Comparison of ENCODE assay signal across 22 cellular contexts in the genomic region with DNA sequence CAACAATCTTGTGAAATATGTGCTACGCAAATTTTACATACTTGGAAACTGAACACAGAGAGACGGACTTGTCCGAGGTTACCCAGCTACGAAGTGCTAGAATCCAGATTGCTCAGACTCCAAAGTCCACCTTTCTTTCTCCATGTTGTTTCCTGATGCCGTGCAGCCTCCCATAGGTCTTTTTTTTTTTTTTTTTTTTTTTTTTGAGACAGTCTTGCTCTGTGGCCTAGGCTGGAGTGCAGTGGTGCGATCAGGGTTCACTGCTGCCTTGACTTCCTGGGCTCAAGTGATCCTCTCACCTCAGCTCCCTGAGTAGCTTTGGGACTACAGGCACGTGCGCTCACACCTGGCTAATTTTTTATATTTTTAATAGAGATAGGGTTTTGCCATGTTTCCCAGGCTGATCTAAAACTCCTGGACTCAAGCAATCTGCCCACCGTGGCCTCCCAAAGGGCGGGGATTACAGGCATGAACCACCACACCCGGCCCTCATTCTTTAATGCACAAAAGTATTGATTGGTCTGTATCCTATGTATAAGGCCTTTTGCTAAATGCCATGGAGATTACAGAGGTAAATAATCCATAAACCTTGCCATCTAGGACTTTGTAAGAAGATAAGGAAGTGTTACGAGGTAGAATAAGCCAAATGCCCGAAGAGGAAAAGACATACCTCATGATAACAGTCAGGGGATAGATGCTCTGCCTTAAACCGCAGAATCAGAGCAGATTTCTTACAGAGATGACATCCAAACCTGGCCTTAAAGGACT.
DNase-seq lines count a peak whose midpoint lies in the region; ATAC-seq and TF ChIP-seq lines count a peak whose summit lies in the region.
"Had no signal": no experiment of that assay in that cellular context is flagged by ENCODE, and none has a peak within 500 bp of the region (broad histone marks: within the 10 kb centered on the region; RNA-seq: fewer than 3 reads in every experiment).

No MANE protein-coding gene starts in this region.

- in situ Hi-C loops in gastrocnemius medialis (cut with MboI; ENCODE audit: low sequenced_read_pairs in 4 of 4) = loop anchor here in 3 of 4 donors (10.0 to 25.0 kb wide), 4 partner anchors 85 to 183 kb away; partner anchors contain the start of gene C1orf21 (in 1 of the 3)

- H3K9me3 ChIP-seq in HUES64 (ENCODE audit: insufficient read depth, low read depth, low read length) (no peaks in the 10 kb centered on the region), colonic mucosa (no peaks in the 10 kb centered on the region), mucosa of descending colon (no peaks in the 10 kb centered on the region), gastrocnemius medialis (no peaks in the 10 kb centered on the region)
- H3K9me3 ChIP-seq: MG63 had no signal

- H3K4me3 ChIP-seq in HUES64 (ENCODE audit: low read length) = no peak overlapping the region
- no peak overlapping the region for H3K4me3 ChIP-seq in colonic mucosa
- no peak overlapping the region for H3K4me3 ChIP-seq in mucosa of descending colon
- H3K4me3 ChIP-seq in gastrocnemius medialis = no peak overlapping the region
- no peak overlapping the region for H3K4me3 ChIP-seq in dorsolateral prefrontal cortex
- H3K4me3 ChIP-seq: A549, MG63 had no signal

- 94% methylated on average over 12 of the region's 14 CpGs for WGBS in HUES64

- H3K4me1 ChIP-seq in HUES64 (ENCODE audit: insufficient read depth, low read length) (peaks cover 48% of the 10 kb centered on the region), colonic mucosa (peaks cover 6% of the 10 kb centered on the region), mucosa of descending colon (ENCODE audit: low read depth) (peaks cover 18% of the 10 kb centered on the region), gastrocnemius medialis (peaks cover 48 to 81% of the 10 kb centered on the region in 2 donors)

- H3K27me3 ChIP-seq in HUES64 (ENCODE audit: insufficient read depth, low read length) (no peaks in the 10 kb centered on the region), colonic mucosa (no peaks in the 10 kb centered on the region), gastrocnemius medialis (no peaks in the 10 kb centered on the region), dorsolateral prefrontal cortex (no peaks in the 10 kb centered on the region)
- H3K27me3 ChIP-seq: MG63 had no signal

- TF ChIP-seq CTCF in colonic mucosa (IDR thresholded peaks at IDR 0.05) (no peak), mucosa of descending colon (IDR thresholded peaks at IDR 0.05) (no peak), gastrocnemius medialis (IDR thresholded peaks at IDR 0.05 in 4 of 5, conservative IDR thresholded peaks at IDR 0.05 in 1 of 5) (no peak), dorsolateral prefrontal cortex (IDR thresholded peaks at IDR 0.05 in 54 of 56, conservative IDR thresholded peaks at IDR 0.05 in 2 of 56; ENCODE audit: low read depth in 1 of 56, partially characterized antibody in 56 of 56) (no peak)

- intact Hi-C loops in colonic mucosa (cut with DNase I) (no loop called here), mucosa of descending colon (cut with DNase I, micrococcal nuclease) (no loop called here), gastrocnemius medialis (cut with DNase I; ENCODE audit: low total_unique reads) (loop anchor here (5.0 kb wide), 3 partner anchors 92 to 168 kb away; partner anchors contain the start of gene C1orf21), dorsolateral prefrontal cortex (cut with DNase I) (no loop called here)

- peak; percentile 54 for DNase-seq in colonic mucosa
- DNase-seq in mucosa of descending colon = peak in 2 of 3 donors; percentile 51 to 53
- DNase-seq in gastrocnemius medialis = no peak
- no peak for DNase-seq in stimulated activated CD4-positive, alpha-beta T cell treated with anti-CD3 and anti-CD28 coated beads, Interleukin-4, amount 100 ng/mL, for 24 hours
- no peak for DNase-seq in GM19238 (ENCODE audit: insufficient read length, low spot score)
- no peak for DNase-seq in activated effector memory CD4-positive, alpha-beta T cell treated with Interleukin-2 at 50 U/mL for 16 hours
- DNase-seq in dorsolateral prefrontal cortex = no peak
- DNase-seq: C1 segment of cervical spinal cord; CD4-positive, alpha-beta memory T cell; COR-L47; DMS53; KBM-7; MG63; NCI-H1105 treated with DMSO at 0.1 percent for 48 hours; NCI-H146; NCI-H1930; NCI-H526 treated with DMSO at 0.1 percent for 48 hours; SHP77 treated with DMSO at 0.1 percent for 48 hours had no signal

- ATAC-seq in mucosa of descending colon (peak; percentile 90), gastrocnemius medialis (no peak)
- ATAC-seq: A549 had no signal

- TF ChIP-seq POLR2A in gastrocnemius medialis (IDR thresholded peaks at IDR 0.05) = no peak

- H3K36me3 ChIP-seq in HUES64 (ENCODE audit: insufficient read depth, low read length) (no peaks in the 10 kb centered on the region; the same call in 1 of the 2 replicates), colonic mucosa (no peaks in the 10 kb centered on the region), mucosa of descending colon (ENCODE audit: low read depth) (no peaks in the 10 kb centered on the region), gastrocnemius medialis (peaks cover 0 to 14% of the 10 kb centered on the region in 2 donors)

- H3K27ac ChIP-seq in HUES64 (ENCODE audit: low read depth, low read length) (peak overlapping the region; percentile 85; the same call in 1 of the 2 replicates), colonic mucosa (peak overlapping the region; percentile 45), gastrocnemius medialis (peak overlapping the region; percentile 90 to 96 (median 91)), dorsolateral prefrontal cortex (no peak overlapping the region)
- H3K27ac ChIP-seq: A549, HL-60, RWPE1 had no signal

- H3K9ac ChIP-seq in HUES64 (ENCODE audit: low read depth, low read length) (no peak overlapping the region), colonic mucosa (ENCODE audit: low read depth in 2 of 2, low read length in 2 of 2) (no peak overlapping the region)

Comparison
In these comparisons a context has a peak if more than half of its experiments do, and no peak if none do; other contexts are left out.
1. H3K27ac ChIP-seq: peak in HUES64 (single experiment), colonic mucosa (single experiment) and gastrocnemius medialis (4 of 4); none in dorsolateral prefrontal cortex (0 of 59).
2. DNase-seq: peak in colonic mucosa (single experiment) and mucosa of descending colon (2 of 3); none in gastrocnemius medialis (0 of 2), stimulated activated CD4-positive, alpha-beta T cell treated with anti-CD3 and anti-CD28 coated beads, Interleukin-4, amount 100 ng/mL, for 24 hours (single experiment), GM19238 (single experiment), activated effector memory CD4-positive, alpha-beta T cell treated with Interleukin-2 at 50 U/mL for 16 hours (single experiment) and dorsolateral prefrontal cortex (0 of 10).